In genomic region chr2:72389447-72389846, GRCh38 we compare ENCODE assay signal across 28 cellular contexts.
"Had no signal": no experiment of that assay in that cellular context is flagged by ENCODE, and none has a peak within 500 bp of the region (broad histone marks: within the 10 kb centered on the region; RNA-seq: fewer than 3 reads in every experiment).

No MANE protein-coding gene starts in this region.

- DNase-seq: activated CD4-positive, alpha-beta T cell treated with anti-CD3 and anti-CD28 coated beads for 1 hour; activated CD4-positive, alpha-beta T cell treated with anti-CD3 and anti-CD28 coated beads for 4 hours; activated CD4-positive, alpha-beta T cell treated with anti-CD3 and anti-CD28 coated beads, Interleukin-2, amount 10 ng/mL, durations not matched to agents 7 days and 5 days; activated CD4-positive, alpha-beta T cell treated with anti-CD3 and anti-CD28 coated beads, Interleukin-2, amount 50 U/mL, for 4 hours; activated CD8-positive, alpha-beta memory T cell treated with anti-CD3 and anti-CD28 coated beads for 24 hours; activated CD8-positive, alpha-beta T cell treated with anti-CD3 and anti-CD28 coated beads for 36 hours; activated effector memory CD4-positive, alpha-beta T cell treated with Interleukin-2 at 50 U/mL for 16 hours; activated gamma-delta T cell treated with Interleukin-2 at 50 U/mL for 16 hours; activated naive CD4-positive, alpha-beta T cell treated with anti-CD3 and anti-CD28 coated beads, Interleukin-2, amount 50 U/mL, for 16 hours; activated naive CD4-positive, alpha-beta T cell treated with Interleukin-2 at 50 U/mL for 16 hours; activated T-cell treated with anti-CD3 and anti-CD28 coated beads, Interleukin-2, amount 50 U/mL, for 4 hours; amniotic stem cell; anterior cingulate cortex; brain microvascular endothelial cell; cortex of kidney; dermis blood vessel endothelial cell; effector CD4-positive, alpha-beta T cell; effector memory CD8-positive, alpha-beta T cell; esophagus squamous epithelium; foreskin melanocyte; T-helper 2 cell had no signal

- FAIRE-seq: astrocyte, bronchial epithelial cell, colon, endothelial cell of umbilical vein had no signal

- H3K36me3 ChIP-seq: brain microvascular endothelial cell, esophagus squamous epithelium, gastroesophageal sphincter had no signal

- H3K4me1 ChIP-seq: esophagus squamous epithelium, gastroesophageal sphincter had no signal

- H3K27ac ChIP-seq: brain microvascular endothelial cell, epithelial cell of prostate, esophagus squamous epithelium, gastroesophageal sphincter had no signal

- H3K4me3 ChIP-seq: esophagus squamous epithelium, gastroesophageal sphincter had no signal

- H3K27me3 ChIP-seq: brain microvascular endothelial cell, esophagus squamous epithelium, gastroesophageal sphincter had no signal

- ATAC-seq: activated CD8-positive, alpha-beta T cell treated with anti-CD3 and anti-CD28 coated beads for 36 hours; activated T-cell treated with anti-CD3 and anti-CD28 coated beads, Interleukin-2, amount 50 U/mL, for 4 hours; activated T-helper 17 cell treated with anti-CD3 and anti-CD28 coated beads, Interleukin-2, amount 50 U/mL, for 72 hours; effector memory CD8-positive, alpha-beta T cell; gastroesophageal sphincter had no signal
